ENCODE assay signal across 8 cellular contexts in the genomic region with DNA sequence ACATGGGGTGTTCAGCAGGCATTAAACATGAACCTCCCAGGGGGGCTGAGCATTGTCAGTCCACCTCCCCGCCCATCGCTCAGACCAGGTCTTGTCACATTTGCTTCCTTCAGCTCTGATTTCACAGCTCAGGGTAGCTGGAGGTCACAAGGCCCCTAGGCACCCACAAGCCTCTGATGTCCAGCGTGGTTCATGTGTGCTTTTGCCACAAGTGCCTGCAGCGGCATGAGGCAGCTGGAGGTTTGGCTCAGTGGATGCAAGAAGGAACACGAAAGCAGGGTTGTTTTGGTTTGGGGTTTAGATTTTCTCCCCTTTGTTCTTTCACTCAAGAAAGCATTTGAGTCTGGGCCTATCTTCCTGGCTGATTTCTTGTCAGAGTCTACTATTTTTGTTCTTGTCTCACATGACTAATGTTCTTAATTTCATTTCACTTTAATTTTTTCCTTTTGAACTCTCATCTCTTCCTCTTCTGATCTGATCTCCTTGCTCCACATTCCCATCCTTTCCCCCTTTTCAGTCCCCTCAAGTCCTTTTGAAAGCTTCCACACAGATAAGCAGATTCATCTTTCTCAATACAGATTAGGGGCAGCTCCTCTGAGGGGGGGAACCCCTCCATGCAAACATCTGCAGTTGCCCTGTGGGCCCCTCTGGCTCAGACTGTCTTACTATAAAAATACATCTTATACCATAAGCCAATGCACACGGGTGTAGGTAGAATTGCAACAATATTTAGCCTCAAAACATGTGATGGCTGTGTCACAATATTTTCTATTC.
A peak's percentile ranks its signal among the peaks of the same experiment; 100 is the strongest.
DNase-seq lines count a peak whose midpoint lies in the region; ATAC-seq and TF ChIP-seq lines count a peak whose summit lies in the region.

No MANE protein-coding gene starts in this region.

- H3K4me1 Mint-ChIP-seq in activated T-helper 17 cell treated with anti-CD3 and anti-CD28 coated beads, Interleukin-2, amount 50 U/mL, for 72 hours, result peaks cover 42% of the 10 kb centered on the region

- H3K36me3 Mint-ChIP-seq in activated T-helper 17 cell treated with anti-CD3 and anti-CD28 coated beads, Interleukin-2, amount 50 U/mL, for 72 hours (ENCODE audit: low read depth), result no peaks in the 10 kb centered on the region

- H3K27me3 Mint-ChIP-seq in activated T-helper 17 cell treated with anti-CD3 and anti-CD28 coated beads, Interleukin-2, amount 50 U/mL, for 72 hours, result no peaks in the 10 kb centered on the region

- no peaks in the 10 kb centered on the region for H3K9me3 Mint-ChIP-seq in activated T-helper 17 cell treated with anti-CD3 and anti-CD28 coated beads, Interleukin-2, amount 50 U/mL, for 72 hours

- H3K4me3 Mint-ChIP-seq in activated T-helper 17 cell treated with anti-CD3 and anti-CD28 coated beads, Interleukin-2, amount 50 U/mL, for 72 hours, result peak overlapping the region; percentile 59

- ATAC-seq in HG02981 (IDR thresholded peaks at IDR 0.05; ENCODE audit: unreplicated experiment), result peak; percentile 52
- ATAC-seq in activated T-helper 17 cell treated with anti-CD3 and anti-CD28 coated beads, Interleukin-2, amount 50 U/mL, for 72 hours (replicated peaks), result peak; percentile 55

- POLR2A ChIA-PET in HEK293T (lab: Yijun Ruan, JAX), result no interaction called here

- H3K27ac Mint-ChIP-seq in activated T-helper 17 cell treated with anti-CD3 and anti-CD28 coated beads, Interleukin-2, amount 50 U/mL, for 72 hours, result peak overlapping the region; percentile 84

- DNase-seq in activated CD4-positive, alpha-beta T cell treated with anti-CD3 and anti-CD28 coated beads for 48 hours, result peak; percentile 55
- no peak for DNase-seq in activated CD4-positive, alpha-beta T cell treated with anti-CD3 and anti-CD28 coated beads, Interleukin-2, amount 50 U/mL, for 1 hour
- DNase-seq in stimulated activated CD4-positive, alpha-beta T cell treated with anti-CD3 and anti-CD28 coated beads, Interleukin-4, amount 100 ng/mL, for 24 hours, result peak; percentile 58
- DNase-seq in ecto neural progenitor cell (ENCODE audit: low spot score), result no peak
- DNase-seq in middle frontal gyrus (ENCODE audit: extremely low spot score, low spot score), result no peak
- no peak for DNase-seq in HEK293T (ENCODE audit: extremely low spot score)

- CTCF ChIA-PET in HEK293T (lab: Yijun Ruan, JAX), result no interaction called here

TF ChIP-seq in HEK293T, 16 proteins besides CTCF, POLR2A, EP300 and RAD21:
- TF ChIP-seq SUZ12 (IDR thresholded peaks at IDR 0.05) (no peak), FOXM1 (IDR thresholded peaks at IDR 0.05; ENCODE audit: borderline replicate concordance) (no peak), CTBP1 (IDR thresholded peaks at IDR 0.05; ENCODE audit: borderline replicate concordance) (no peak), HDGF (IDR thresholded peaks at IDR 0.05; ENCODE audit: borderline replicate concordance) (no peak), NFRKB (IDR thresholded peaks at IDR 0.05) (no peak), SP1 (IDR thresholded peaks at IDR 0.05) (no peak), FOXK2 (IDR thresholded peaks at IDR 0.05) (no peak), TARDBP (IDR thresholded peaks at IDR 0.05) (no peak), ELF4 (IDR thresholded peaks at IDR 0.05) (no peak), ARNT (IDR thresholded peaks at IDR 0.05) (no peak), ZNF384 (IDR thresholded peaks at IDR 0.05) (no peak), L3MBTL2 (conservative IDR thresholded peaks at IDR 0.05) (no peak), LEF1 (IDR thresholded peaks at IDR 0.05; ENCODE audit: borderline replicate concordance) (no peak), BHLHE40 (IDR thresholded peaks at IDR 0.05; ENCODE audit: borderline replicate concordance) (no peak)
- TF ChIP-seq, protein P1, sequence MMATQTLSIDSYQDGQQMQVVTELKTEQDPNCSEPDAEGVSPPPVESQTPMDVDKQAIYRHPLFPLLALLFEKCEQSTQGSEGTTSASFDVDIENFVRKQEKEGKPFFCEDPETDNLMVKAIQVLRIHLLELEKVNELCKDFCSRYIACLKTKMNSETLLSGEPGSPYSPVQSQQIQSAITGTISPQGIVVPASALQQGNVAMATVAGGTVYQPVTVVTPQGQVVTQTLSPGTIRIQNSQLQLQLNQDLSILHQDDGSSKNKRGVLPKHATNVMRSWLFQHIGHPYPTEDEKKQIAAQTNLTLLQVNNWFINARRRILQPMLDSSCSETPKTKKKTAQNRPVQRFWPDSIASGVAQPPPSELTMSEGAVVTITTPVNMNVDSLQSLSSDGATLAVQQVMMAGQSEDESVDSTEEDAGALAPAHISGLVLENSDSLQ (IDR thresholded peaks at IDR 0.05), result no peak

Comparison
In these comparisons a context has a peak if more than half of its experiments do, and no peak if none do; other contexts are left out.
1. DNase-seq: peak in activated CD4-positive, alpha-beta T cell treated with anti-CD3 and anti-CD28 coated beads for 48 hours (single experiment) and stimulated activated CD4-positive, alpha-beta T cell treated with anti-CD3 and anti-CD28 coated beads, Interleukin-4, amount 100 ng/mL, for 24 hours (single experiment); none in activated CD4-positive, alpha-beta T cell treated with anti-CD3 and anti-CD28 coated beads, Interleukin-2, amount 50 U/mL, for 1 hour (single experiment), ecto neural progenitor cell (single experiment), middle frontal gyrus (single experiment) and HEK293T (single experiment).